In the genomic region with DNA sequence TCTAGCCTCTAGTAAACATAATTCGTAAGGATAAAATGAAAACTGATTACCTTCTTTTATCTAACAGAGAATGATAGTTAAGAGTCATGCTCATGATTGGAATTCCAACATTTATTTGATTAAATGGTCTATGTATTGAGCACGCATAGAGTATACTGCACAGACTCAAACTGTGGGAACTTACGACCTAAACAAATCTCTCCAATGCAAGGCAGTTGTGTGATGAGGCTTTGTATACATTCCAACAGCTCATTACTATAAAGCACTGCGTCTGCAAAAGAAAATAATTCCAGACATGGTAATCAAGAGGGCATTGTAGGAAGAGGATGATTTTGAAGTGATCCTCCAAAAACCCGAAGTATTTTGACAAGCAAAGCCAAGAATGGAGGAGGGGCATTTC, we compare ENCODE assay signal across 17 cellular contexts.
"Had no signal": no experiment of that assay in that cellular context is flagged by ENCODE, and none has a peak within 500 bp of the region (broad histone marks: within the 10 kb centered on the region; RNA-seq: fewer than 3 reads in every experiment).

No MANE protein-coding gene starts in this region.

- H3K27ac Mint-ChIP-seq: activated T-helper 2 cell treated with anti-CD3 and anti-CD28 coated beads, Interferon-gamma antibody, Interleukin-2, Interleukin-4, amounts not matched to agents 10 μg/mL and 5 μg/mL and 100 μg/mL, durations not matched to agents 14 hours and 24 hours and 36 hours; endodermal cell; naive thymus-derived CD4-positive, alpha-beta T cell; neural progenitor cell; progenitor cell of endocrine pancreas had no signal

- ATAC-seq: gastroesophageal sphincter; heart left ventricle; naive thymus-derived CD4-positive, alpha-beta T cell; upper lobe of right lung had no signal

- H3K9ac ChIP-seq: neural progenitor cell had no signal

- H3K4me3 Mint-ChIP-seq: activated naive CD8-positive, alpha-beta T cell treated with anti-CD3 and anti-CD28 coated beads, Interleukin-2, amount 50 U/mL, for 24 hours; central memory CD8-positive, alpha-beta T cell; endodermal cell; naive thymus-derived CD4-positive, alpha-beta T cell; neural progenitor cell had no signal

- H3K36me3 Mint-ChIP-seq: naive thymus-derived CD4-positive, alpha-beta T cell; neural progenitor cell had no signal

- H3K9me3 Mint-ChIP-seq: activated naive CD8-positive, alpha-beta T cell treated with anti-CD3 and anti-CD28 coated beads, Interleukin-2, amount 50 U/mL, for 24 hours; central memory CD8-positive, alpha-beta T cell; endodermal cell; naive thymus-derived CD4-positive, alpha-beta T cell; neural progenitor cell had no signal

- H3K36me3 ChIP-seq: colonic mucosa, gastroesophageal sphincter, heart left ventricle, neural progenitor cell, upper lobe of right lung had no signal

- H3K4me1 Mint-ChIP-seq: central memory CD8-positive, alpha-beta T cell had no signal

- H3K4me3 ChIP-seq: colonic mucosa, gastroesophageal sphincter, heart left ventricle, neural progenitor cell, testis, upper lobe of right lung had no signal

- H3K4me1 ChIP-seq: colonic mucosa, gastroesophageal sphincter, testis had no signal

- DNase-seq: activated CD4-positive, alpha-beta T cell treated with anti-CD3 and anti-CD28 coated beads, Interleukin-2, amount 50 U/mL, for 1 hour; activated naive CD4-positive, alpha-beta T cell treated with Interleukin-2 at 50 U/mL for 16 hours; aorta; colonic mucosa; erythroblast; heart left ventricle; naive thymus-derived CD4-positive, alpha-beta T cell; T-helper 9 cell; testis; upper lobe of right lung had no signal

- H2AFZ ChIP-seq: neural progenitor cell had no signal

- H3K27me3 Mint-ChIP-seq: progenitor cell of endocrine pancreas had no signal

- H3K27ac ChIP-seq: colonic mucosa, gastroesophageal sphincter, heart left ventricle, neural progenitor cell, testis, upper lobe of right lung had no signal

- H3K9me3 ChIP-seq: colonic mucosa, gastroesophageal sphincter, heart left ventricle, testis, upper lobe of right lung had no signal

- H3K27me3 ChIP-seq: colonic mucosa, gastroesophageal sphincter, heart left ventricle, neural progenitor cell, testis, upper lobe of right lung had no signal

- H3K4me2 ChIP-seq: neural progenitor cell had no signal
